Comparison of ENCODE assay signal across 2 cellular contexts in the genomic region with DNA sequence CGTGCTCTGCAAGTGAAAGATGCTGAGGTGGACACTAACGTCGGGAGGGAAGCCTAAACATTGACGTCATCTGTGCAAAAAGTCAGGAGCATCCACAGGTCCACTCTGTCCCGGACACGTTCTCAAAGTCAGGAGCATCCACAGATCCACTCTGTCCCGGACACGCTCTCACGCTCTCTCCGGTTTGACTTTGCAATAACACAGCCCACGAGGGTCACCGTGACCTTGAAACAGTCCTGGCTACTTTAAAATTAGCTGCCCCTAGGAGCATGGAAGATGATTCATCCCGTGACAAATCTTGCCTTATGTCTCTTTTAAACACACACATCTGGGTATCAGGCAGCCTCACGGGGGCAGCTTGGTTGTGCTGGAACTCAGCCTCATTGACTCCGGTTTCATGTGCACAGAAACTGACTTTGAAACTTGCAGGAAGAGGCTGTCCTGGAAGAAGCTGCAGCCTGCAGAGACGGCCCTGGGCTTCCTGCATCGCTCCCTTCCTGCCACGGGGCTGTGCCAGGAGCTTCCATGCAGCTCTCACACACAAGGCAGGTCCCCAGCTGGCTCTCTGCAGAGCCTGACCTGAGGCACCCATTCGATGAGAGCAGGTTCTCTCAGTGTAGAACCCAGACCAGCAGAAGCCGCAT.
TF ChIP-seq lines count a peak whose summit lies in the region.

No MANE protein-coding gene starts in this region.

TF ChIP-seq in GM23338, 12 proteins besides CTCF, POLR2A, EP300 and RAD21 (continued from another document):
- TF ChIP-seq EZH2phosphoT487 (IDR thresholded peaks at IDR 0.05; ENCODE audit: unreplicated experiment): no peak
- TF ChIP-seq, protein P1, sequence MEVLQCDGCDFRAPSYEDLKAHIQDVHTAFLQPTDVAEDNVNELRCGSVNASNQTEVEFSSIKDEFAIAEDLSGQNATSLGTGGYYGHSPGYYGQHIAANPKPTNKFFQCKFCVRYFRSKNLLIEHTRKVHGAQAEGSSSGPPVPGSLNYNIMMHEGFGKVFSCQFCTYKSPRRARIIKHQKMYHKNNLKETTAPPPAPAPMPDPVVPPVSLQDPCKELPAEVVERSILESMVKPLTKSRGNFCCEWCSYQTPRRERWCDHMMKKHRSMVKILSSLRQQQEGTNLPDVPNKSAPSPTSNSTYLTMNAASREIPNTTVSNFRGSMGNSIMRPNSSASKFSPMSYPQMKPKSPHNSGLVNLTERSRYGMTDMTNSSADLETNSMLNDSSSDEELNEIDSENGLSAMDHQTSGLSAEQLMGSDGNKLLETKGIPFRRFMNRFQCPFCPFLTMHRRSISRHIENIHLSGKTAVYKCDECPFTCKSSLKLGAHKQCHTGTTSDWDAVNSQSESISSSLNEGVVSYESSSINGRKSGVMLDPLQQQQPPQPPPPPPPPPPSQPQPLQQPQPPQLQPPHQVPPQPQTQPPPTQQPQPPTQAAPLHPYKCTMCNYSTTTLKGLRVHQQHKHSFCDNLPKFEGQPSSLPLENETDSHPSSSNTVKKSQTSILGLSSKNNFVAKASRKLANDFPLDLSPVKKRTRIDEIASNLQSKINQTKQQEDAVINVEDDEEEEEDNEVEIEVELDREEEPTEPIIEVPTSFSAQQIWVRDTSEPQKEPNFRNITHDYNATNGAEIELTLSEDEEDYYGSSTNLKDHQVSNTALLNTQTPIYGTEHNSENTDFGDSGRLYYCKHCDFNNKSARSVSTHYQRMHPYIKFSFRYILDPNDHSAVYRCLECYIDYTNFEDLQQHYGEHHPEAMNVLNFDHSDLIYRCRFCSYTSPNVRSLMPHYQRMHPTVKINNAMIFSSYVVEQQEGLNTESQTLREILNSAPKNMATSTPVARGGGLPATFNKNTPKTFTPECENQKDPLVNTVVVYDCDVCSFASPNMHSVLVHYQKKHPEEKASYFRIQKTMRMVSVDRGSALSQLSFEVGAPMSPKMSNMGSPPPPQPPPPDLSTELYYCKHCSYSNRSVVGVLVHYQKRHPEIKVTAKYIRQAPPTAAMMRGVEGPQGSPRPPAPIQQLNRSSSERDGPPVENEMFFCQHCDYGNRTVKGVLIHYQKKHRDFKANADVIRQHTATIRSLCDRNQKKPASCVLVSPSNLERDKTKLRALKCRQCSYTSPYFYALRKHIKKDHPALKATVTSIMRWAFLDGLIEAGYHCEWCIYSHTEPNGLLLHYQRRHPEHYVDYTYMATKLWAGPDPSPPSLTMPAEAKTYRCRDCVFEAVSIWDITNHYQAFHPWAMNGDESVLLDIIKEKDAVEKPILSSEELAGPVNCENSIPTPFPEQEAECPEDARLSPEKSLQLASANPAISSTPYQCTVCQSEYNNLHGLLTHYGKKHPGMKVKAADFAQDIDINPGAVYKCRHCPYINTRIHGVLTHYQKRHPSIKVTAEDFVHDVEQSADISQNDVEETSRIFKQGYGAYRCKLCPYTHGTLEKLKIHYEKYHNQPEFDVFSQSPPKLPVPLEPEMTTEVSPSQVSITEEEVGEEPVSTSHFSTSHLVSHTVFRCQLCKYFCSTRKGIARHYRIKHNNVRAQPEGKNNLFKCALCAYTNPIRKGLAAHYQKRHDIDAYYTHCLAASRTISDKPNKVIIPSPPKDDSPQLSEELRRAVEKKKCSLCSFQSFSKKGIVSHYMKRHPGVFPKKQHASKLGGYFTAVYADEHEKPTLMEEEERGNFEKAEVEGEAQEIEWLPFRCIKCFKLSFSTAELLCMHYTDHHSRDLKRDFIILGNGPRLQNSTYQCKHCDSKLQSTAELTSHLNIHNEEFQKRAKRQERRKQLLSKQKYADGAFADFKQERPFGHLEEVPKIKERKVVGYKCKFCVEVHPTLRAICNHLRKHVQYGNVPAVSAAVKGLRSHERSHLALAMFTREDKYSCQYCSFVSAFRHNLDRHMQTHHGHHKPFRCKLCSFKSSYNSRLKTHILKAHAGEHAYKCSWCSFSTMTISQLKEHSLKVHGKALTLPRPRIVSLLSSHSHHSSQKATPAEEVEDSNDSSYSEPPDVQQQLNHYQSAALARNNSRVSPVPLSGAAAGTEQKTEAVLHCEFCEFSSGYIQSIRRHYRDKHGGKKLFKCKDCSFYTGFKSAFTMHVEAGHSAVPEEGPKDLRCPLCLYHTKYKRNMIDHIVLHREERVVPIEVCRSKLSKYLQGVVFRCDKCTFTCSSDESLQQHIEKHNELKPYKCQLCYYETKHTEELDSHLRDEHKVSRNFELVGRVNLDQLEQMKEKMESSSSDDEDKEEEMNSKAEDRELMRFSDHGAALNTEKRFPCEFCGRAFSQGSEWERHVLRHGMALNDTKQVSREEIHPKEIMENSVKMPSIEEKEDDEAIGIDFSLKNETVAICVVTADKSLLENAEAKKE (CRISPR knock-in tag; IDR thresholded peaks at IDR 0.05): no peak
- TF ChIP-seq NANOG (IDR thresholded peaks at IDR 0.05; ENCODE audit: borderline replicate concordance): no peak
- TF ChIP-seq, protein P2, sequence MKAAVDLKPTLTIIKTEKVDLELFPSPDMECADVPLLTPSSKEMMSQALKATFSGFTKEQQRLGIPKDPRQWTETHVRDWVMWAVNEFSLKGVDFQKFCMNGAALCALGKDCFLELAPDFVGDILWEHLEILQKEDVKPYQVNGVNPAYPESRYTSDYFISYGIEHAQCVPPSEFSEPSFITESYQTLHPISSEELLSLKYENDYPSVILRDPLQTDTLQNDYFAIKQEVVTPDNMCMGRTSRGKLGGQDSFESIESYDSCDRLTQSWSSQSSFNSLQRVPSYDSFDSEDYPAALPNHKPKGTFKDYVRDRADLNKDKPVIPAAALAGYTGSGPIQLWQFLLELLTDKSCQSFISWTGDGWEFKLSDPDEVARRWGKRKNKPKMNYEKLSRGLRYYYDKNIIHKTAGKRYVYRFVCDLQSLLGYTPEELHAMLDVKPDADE (IDR thresholded peaks at IDR 0.05): no peak
- no peak for TF ChIP-seq CREB1 (CRISPR knock-in tag; IDR thresholded peaks at IDR 0.05; ENCODE audit: low read depth)
- TF ChIP-seq JUNB (IDR thresholded peaks at IDR 0.05; ENCODE audit: unreplicated experiment): no peak
- no peak for TF ChIP-seq ZNF331 (CRISPR knock-in tag; IDR thresholded peaks at IDR 0.05; ENCODE audit: low read depth)
- TF ChIP-seq STAT1 (IDR thresholded peaks at IDR 0.05; ENCODE audit: unreplicated experiment): no peak

TF ChIP-seq in WTC11, 78 proteins besides CTCF, POLR2A, EP300 and RAD21 (continued from another document):
- TF ChIP-seq ZSCAN18 (CRISPR knock-in tag; IDR thresholded peaks at IDR 0.05) (no peak), JUN (CRISPR knock-in tag; IDR thresholded peaks at IDR 0.05) (no peak), NFATC4 (CRISPR knock-in tag; IDR thresholded peaks at IDR 0.05) (no peak), CBFB (CRISPR knock-in tag; IDR thresholded peaks at IDR 0.05; ENCODE audit: low read depth) (no peak), HMGA2 (CRISPR knock-in tag; IDR thresholded peaks at IDR 0.05) (no peak), PRDM15 (CRISPR knock-in tag; IDR thresholded peaks at IDR 0.05) (no peak)
- TF ChIP-seq, protein P3, sequence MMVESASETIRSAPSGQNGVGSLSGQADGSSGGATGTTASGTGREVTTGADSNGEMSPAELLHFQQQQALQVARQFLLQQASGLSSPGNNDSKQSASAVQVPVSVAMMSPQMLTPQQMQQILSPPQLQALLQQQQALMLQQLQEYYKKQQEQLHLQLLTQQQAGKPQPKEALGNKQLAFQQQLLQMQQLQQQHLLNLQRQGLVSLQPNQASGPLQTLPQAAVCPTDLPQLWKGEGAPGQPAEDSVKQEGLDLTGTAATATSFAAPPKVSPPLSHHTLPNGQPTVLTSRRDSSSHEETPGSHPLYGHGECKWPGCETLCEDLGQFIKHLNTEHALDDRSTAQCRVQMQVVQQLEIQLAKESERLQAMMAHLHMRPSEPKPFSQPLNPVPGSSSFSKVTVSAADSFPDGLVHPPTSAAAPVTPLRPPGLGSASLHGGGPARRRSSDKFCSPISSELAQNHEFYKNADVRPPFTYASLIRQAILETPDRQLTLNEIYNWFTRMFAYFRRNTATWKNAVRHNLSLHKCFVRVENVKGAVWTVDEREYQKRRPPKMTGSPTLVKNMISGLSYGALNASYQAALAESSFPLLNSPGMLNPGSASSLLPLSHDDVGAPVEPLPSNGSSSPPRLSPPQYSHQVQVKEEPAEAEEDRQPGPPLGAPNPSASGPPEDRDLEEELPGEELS (CRISPR knock-in tag; IDR thresholded peaks at IDR 0.05): no peak
